1 cellular context compared by ENCODE assay signal in the genomic region with DNA sequence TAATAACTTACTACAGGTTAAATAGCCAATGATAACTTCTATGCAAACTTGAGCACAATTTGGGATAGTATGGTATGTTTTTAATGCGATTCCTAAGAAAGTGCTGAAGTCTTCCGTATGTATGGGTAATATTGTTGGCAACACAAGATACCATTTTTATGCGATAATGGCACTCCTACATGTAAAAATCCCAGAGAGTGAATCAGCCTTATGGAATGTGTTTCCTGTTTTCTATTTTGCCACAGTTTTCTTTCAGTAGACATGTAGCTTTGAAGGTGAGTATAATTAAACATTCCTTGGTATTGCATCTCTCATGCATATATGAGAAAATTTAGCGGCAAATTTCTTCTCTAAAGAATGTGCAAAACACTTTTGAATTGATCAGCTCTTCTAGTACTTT.
TF ChIP-seq lines count a peak whose summit lies in the region.

No MANE protein-coding gene starts in this region.

TF ChIP-seq in SK-N-SH, 30 proteins besides CTCF, POLR2A, EP300 and RAD21 (continued from another document):
- TF ChIP-seq, protein P1, sequence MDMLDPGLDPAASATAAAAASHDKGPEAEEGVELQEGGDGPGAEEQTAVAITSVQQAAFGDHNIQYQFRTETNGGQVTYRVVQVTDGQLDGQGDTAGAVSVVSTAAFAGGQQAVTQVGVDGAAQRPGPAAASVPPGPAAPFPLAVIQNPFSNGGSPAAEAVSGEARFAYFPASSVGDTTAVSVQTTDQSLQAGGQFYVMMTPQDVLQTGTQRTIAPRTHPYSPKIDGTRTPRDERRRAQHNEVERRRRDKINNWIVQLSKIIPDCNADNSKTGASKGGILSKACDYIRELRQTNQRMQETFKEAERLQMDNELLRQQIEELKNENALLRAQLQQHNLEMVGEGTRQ (IDR thresholded peaks at IDR 0.05; ENCODE audit: borderline replicate concordance, low read depth, low read length): no peak
- TF ChIP-seq, protein P2, sequence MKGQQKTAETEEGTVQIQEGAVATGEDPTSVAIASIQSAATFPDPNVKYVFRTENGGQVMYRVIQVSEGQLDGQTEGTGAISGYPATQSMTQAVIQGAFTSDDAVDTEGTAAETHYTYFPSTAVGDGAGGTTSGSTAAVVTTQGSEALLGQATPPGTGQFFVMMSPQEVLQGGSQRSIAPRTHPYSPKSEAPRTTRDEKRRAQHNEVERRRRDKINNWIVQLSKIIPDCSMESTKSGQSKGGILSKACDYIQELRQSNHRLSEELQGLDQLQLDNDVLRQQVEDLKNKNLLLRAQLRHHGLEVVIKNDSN (IDR thresholded peaks at IDR 0.05; ENCODE audit: borderline replicate concordance, low read depth): no peak
- TF ChIP-seq, protein P3, sequence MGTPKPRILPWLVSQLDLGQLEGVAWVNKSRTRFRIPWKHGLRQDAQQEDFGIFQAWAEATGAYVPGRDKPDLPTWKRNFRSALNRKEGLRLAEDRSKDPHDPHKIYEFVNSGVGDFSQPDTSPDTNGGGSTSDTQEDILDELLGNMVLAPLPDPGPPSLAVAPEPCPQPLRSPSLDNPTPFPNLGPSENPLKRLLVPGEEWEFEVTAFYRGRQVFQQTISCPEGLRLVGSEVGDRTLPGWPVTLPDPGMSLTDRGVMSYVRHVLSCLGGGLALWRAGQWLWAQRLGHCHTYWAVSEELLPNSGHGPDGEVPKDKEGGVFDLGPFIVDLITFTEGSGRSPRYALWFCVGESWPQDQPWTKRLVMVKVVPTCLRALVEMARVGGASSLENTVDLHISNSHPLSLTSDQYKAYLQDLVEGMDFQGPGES (IDR thresholded peaks at IDR 0.05; ENCODE audit: low read depth, low read length): no peak
- TF ChIP-seq TCF12 (IDR thresholded peaks at IDR 0.05) (no peak), MXI1 (IDR thresholded peaks at IDR 0.05; ENCODE audit: low read depth, low read length) (no peak), FOSL2 (IDR thresholded peaks at IDR 0.05; ENCODE audit: borderline replicate concordance, low read depth) (no peak; the same call in 1 of the 2 replicates), RXRA (IDR thresholded peaks at IDR 0.05; ENCODE audit: borderline replicate concordance, low read depth) (no peak), JUND (IDR thresholded peaks at IDR 0.05) (no peak), POLR2AphosphoS5 (IDR thresholded peaks at IDR 0.05; ENCODE audit: low read depth, low read length) (no peak), SMC3 (IDR thresholded peaks at IDR 0.05; ENCODE audit: low read depth, low read length) (no peak), ELF1 (IDR thresholded peaks at IDR 0.05) (no peak), GATA2 (CRISPR knock-in tag; IDR thresholded peaks at IDR 0.05) (no peak), RFX5 (IDR thresholded peaks at IDR 0.05; ENCODE audit: low read length) (no peak), SIN3A (IDR thresholded peaks at IDR 0.05; ENCODE audit: borderline replicate concordance, low read depth, low read length) (no peak), GABPA (IDR thresholded peaks at IDR 0.05; ENCODE audit: low read depth) (no peak)
- TF ChIP-seq, protein P4, sequence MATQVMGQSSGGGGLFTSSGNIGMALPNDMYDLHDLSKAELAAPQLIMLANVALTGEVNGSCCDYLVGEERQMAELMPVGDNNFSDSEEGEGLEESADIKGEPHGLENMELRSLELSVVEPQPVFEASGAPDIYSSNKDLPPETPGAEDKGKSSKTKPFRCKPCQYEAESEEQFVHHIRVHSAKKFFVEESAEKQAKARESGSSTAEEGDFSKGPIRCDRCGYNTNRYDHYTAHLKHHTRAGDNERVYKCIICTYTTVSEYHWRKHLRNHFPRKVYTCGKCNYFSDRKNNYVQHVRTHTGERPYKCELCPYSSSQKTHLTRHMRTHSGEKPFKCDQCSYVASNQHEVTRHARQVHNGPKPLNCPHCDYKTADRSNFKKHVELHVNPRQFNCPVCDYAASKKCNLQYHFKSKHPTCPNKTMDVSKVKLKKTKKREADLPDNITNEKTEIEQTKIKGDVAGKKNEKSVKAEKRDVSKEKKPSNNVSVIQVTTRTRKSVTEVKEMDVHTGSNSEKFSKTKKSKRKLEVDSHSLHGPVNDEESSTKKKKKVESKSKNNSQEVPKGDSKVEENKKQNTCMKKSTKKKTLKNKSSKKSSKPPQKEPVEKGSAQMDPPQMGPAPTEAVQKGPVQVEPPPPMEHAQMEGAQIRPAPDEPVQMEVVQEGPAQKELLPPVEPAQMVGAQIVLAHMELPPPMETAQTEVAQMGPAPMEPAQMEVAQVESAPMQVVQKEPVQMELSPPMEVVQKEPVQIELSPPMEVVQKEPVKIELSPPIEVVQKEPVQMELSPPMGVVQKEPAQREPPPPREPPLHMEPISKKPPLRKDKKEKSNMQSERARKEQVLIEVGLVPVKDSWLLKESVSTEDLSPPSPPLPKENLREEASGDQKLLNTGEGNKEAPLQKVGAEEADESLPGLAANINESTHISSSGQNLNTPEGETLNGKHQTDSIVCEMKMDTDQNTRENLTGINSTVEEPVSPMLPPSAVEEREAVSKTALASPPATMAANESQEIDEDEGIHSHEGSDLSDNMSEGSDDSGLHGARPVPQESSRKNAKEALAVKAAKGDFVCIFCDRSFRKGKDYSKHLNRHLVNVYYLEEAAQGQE (IDR thresholded peaks at IDR 0.05; ENCODE audit: low read depth, low read length): no peak
- TF ChIP-seq, protein P5, sequence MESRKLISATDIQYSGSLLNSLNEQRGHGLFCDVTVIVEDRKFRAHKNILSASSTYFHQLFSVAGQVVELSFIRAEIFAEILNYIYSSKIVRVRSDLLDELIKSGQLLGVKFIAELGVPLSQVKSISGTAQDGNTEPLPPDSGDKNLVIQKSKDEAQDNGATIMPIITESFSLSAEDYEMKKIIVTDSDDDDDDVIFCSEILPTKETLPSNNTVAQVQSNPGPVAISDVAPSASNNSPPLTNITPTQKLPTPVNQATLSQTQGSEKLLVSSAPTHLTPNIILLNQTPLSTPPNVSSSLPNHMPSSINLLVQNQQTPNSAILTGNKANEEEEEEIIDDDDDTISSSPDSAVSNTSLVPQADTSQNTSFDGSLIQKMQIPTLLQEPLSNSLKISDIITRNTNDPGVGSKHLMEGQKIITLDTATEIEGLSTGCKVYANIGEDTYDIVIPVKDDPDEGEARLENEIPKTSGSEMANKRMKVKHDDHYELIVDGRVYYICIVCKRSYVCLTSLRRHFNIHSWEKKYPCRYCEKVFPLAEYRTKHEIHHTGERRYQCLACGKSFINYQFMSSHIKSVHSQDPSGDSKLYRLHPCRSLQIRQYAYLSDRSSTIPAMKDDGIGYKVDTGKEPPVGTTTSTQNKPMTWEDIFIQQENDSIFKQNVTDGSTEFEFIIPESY (IDR thresholded peaks at IDR 0.05; ENCODE audit: borderline replicate concordance, low read depth): no peak
- TF ChIP-seq, protein P6, sequence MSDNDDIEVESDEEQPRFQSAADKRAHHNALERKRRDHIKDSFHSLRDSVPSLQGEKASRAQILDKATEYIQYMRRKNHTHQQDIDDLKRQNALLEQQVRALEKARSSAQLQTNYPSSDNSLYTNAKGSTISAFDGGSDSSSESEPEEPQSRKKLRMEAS (IDR thresholded peaks at IDR 0.05; ENCODE audit: low read depth): no peak
